8 cellular contexts compared by ENCODE assay signal in genomic region chr15:41893422-41894250, GRCh38. TPM values are rescaled to one million over a fixed set of nuclear protein-coding genes. Genes with fewer than 3 reads are reported as not detected.
A peak's percentile ranks its signal among the peaks of the same experiment; 100 is the strongest.
DNase-seq lines count a peak whose midpoint lies in the region; ATAC-seq and TF ChIP-seq lines count a peak whose summit lies in the region.

Gene SPTBN5, minus strand, starts transcription at chr15:41894053. Its CDS starts 556 bp downstream, at chr15:41893497.

- peaks cover 2% of the 10 kb centered on the region; the same call in 1 of the 2 replicates for H3K27me3 Mint-ChIP-seq in HFFc6 (ENCODE audit: insufficient read depth)
- H3K27me3 Mint-ChIP-seq in central memory CD8-positive, alpha-beta T cell: no peaks in the 10 kb centered on the region

- H3K4me3 ChIP-seq in AG10803 (ENCODE audit: low read length) (peak within 1 kb of the TSS; percentile 6), osteoblast (ENCODE audit: insufficient read depth, low read length) (peak within 1 kb of the TSS; percentile 45), prostate gland (no peak within 1 kb of the TSS)

- H3K4me3 Mint-ChIP-seq in HFFc6: peak within 1 kb of the TSS; percentile 34
- peak within 1 kb of the TSS; percentile 58 for H3K4me3 Mint-ChIP-seq in central memory CD8-positive, alpha-beta T cell

- no peak for TF ChIP-seq POLR2A in prostate gland (IDR thresholded peaks at IDR 0.05)

- H3K79me2 ChIP-seq in osteoblast (ENCODE audit: insufficient read depth, low read length): no peaks in the 10 kb centered on the region

- ATAC-seq in central memory CD8-positive, alpha-beta T cell (replicated peaks; ENCODE audit: extremely low read depth, poor library complexity, severe bottlenecking): no peak
- ATAC-seq in GM21737 (IDR thresholded peaks at IDR 0.05; ENCODE audit: unreplicated experiment): no peak

- WGBS in prostate gland: 87% methylated on average over 13 of the region's 15 CpGs

- DNase-seq in AG10803 (ENCODE audit: low read depth): no peak
- no peak for DNase-seq in HFFc6
- DNase-seq in central memory CD8-positive, alpha-beta T cell (ENCODE audit: low spot score in 2 of 2): no peak
- DNase-seq in osteoblast (ENCODE audit: insufficient read length, low spot score, missing footprints): peak; percentile 70
- no peak for DNase-seq in stimulated activated CD4-positive, alpha-beta T cell treated with anti-CD3 and anti-CD28 coated beads, Interleukin-2, amount 100 ng/mL, for 48 hours
- no peak for DNase-seq in prostate gland (ENCODE audit: low spot score)
- DNase-seq in globus pallidus (ENCODE audit: low spot score): no peak

- peak within 1 kb of the TSS; percentile 62 for H2AFZ ChIP-seq in osteoblast (ENCODE audit: low read length)

- peak within 1 kb of the TSS; percentile 83 for H3K27ac Mint-ChIP-seq in HFFc6
- peak within 1 kb of the TSS; percentile 96 for H3K27ac Mint-ChIP-seq in central memory CD8-positive, alpha-beta T cell (ENCODE audit: low read depth)

- H3K9me3 ChIP-seq in osteoblast (ENCODE audit: low read depth, low read length) (no peaks in the 10 kb centered on the region), prostate gland (no peaks in the 10 kb centered on the region)

- H3K27me3 ChIP-seq in osteoblast (ENCODE audit: insufficient read depth, low read length) (no peaks in the 10 kb centered on the region), prostate gland (replicated peaks; ENCODE audit: insufficient read depth) (no peaks in the 10 kb centered on the region)

- H3K36me3 Mint-ChIP-seq in HFFc6 (ENCODE audit: low read depth): no peaks in the 10 kb centered on the region
- H3K36me3 Mint-ChIP-seq in central memory CD8-positive, alpha-beta T cell (ENCODE audit: insufficient read depth): peaks cover 12% of the 10 kb centered on the region

- TF ChIP-seq CTCF in AG10803 (conservative IDR thresholded peaks at IDR 0.05; ENCODE audit: low read length) (no peak), HFFc6 (IDR thresholded peaks at IDR 0.05) (no peak), osteoblast (IDR thresholded peaks at IDR 0.05; ENCODE audit: extremely low read depth, low read depth, low read length) (no peak), prostate gland (IDR thresholded peaks at IDR 0.05) (no peak)

- intact Hi-C loops in prostate gland (cut with DNase I): no loop called here

- H3K4me1 Mint-ChIP-seq in HFFc6 (ENCODE audit: low read depth): peaks cover 14% of the 10 kb centered on the region
- H3K4me1 Mint-ChIP-seq in central memory CD8-positive, alpha-beta T cell: peaks cover 42% of the 10 kb centered on the region

- no peaks in the 10 kb centered on the region for H3K9me3 Mint-ChIP-seq in HFFc6
- H3K9me3 Mint-ChIP-seq in central memory CD8-positive, alpha-beta T cell: no peaks in the 10 kb centered on the region

- peaks cover 5% of the 10 kb centered on the region for H3K36me3 ChIP-seq in osteoblast (ENCODE audit: insufficient read depth, low read length)
- H3K36me3 ChIP-seq in prostate gland: no peaks in the 10 kb centered on the region

- H4K20me1 ChIP-seq in osteoblast (ENCODE audit: insufficient read depth, low read length): no peaks in the 10 kb centered on the region

- H3K27ac ChIP-seq in osteoblast (ENCODE audit: low read depth, low read length) (no peak within 1 kb of the TSS), prostate gland (no peak within 1 kb of the TSS)

- H3K4me1 ChIP-seq in osteoblast (ENCODE audit: insufficient read depth, low read length) (peaks cover 13% of the 10 kb centered on the region), prostate gland (replicated peaks) (peaks cover 3% of the 10 kb centered on the region)

- H3K4me2 ChIP-seq in osteoblast (ENCODE audit: insufficient read depth, low read length): peak within 1 kb of the TSS; percentile 70

RNA-seq across cellular contexts. Expression of gene SPTBN5, which starts in this region (rescaled TPM):
- total RNA-seq in HFFc6 (2021; fragmentation: NEBNext Ultra II Directional; extraction: Animal tissue kit (Norgen Biotek cat#: 25700)): under 1 TPM; 0.16 to 0.34 (median 0.24) TPM
- under 0.01 and 0.36 TPM in 2 replicates for total RNA-seq in osteoblast
- total RNA-seq in prostate gland: 1 to 10 TPM; 1.2 to 2.2 TPM

Comparison
In these comparisons a context has a peak if more than half of its experiments do, and no peak if none do; other contexts are left out.
1. Peak in DNase-seq, H3K4me3 ChIP-seq and H3K4me2 ChIP-seq in osteoblast; RNA of the gene not detected or under 1 TPM.